12 cellular contexts compared by ENCODE assay signal in the genomic region with DNA sequence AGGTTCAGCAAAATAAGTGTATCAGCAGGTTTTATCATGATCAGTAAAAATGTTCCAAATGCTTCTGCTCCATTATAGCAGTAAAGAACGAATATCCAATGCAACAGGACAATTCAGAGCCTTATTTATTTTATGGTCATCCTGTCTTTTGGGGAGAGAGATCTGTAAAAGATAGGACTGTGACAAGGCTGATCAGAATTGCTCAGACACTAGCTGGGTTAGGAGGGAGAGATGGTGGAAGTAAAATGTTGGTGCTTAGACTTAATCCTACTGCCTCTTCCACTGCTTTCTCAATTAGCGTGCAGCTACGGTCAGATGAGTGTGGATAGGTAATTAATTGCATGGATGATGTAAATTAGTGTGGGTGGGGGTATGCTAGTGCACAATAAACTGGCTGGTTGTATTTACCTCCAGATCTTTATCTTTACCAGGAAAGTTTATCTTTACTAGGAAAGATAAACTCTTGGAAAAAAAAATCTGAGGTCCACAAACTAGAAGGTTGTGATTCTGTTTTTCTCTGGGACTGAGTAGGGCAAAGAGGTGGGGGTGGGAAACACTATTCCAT. TPM values are rescaled to one million over a fixed set of nuclear protein-coding genes. Genes with fewer than 3 reads are reported as not detected.
DNase-seq lines count a peak whose midpoint lies in the region; ATAC-seq and TF ChIP-seq lines count a peak whose summit lies in the region.
"Had no signal": no experiment of that assay in that cellular context is flagged by ENCODE, and none has a peak within 500 bp of the region (broad histone marks: within the 10 kb centered on the region; RNA-seq: fewer than 3 reads in every experiment).

No MANE protein-coding gene starts in this region.

- DNase-seq in SK-N-SH = no peak
- no peak for DNase-seq in IMR-90
- no peak for DNase-seq in ascending aorta (ENCODE audit: low spot score in 2 of 2)
- no peak for DNase-seq in middle frontal gyrus (ENCODE audit: extremely low spot score, low spot score)
- no peak for DNase-seq in NCI-H2171 (lab: John Stamatoyannopoulos, UW)
- DNase-seq: activated B cell treated with CpG ODN at 0.5 μM for 24 hours, immature natural killer cell, NCI-H1436, OCI-M1 had no signal

- 66% methylated on average over 3 of the region's 3 CpGs for WGBS in SK-N-SH (ENCODE audit: low lambda C conversion rate)
- WGBS in IMR-90 (ENCODE audit: extremely low coverage in 2 of 2, insufficient read length in 1 of 2), 2 experiments = no CpG with 5 or more reads among the region's 3 CpGs

- H2BK20ac ChIP-seq in IMR-90 (ENCODE audit: low read depth, low read length) = no peak overlapping the region

- H3K9ac ChIP-seq in SK-N-SH (peak overlapping the region; percentile 83; the same call in 1 of the 2 replicates), IMR-90 (ENCODE audit: low read depth, low read length) (peak overlapping the region; percentile 6; the same call in 1 of the 2 replicates), neural cell (ENCODE audit: low read length) (peak overlapping the region; percentile 93)

- no peaks in the 10 kb centered on the region for H3K9me2 ChIP-seq in SK-N-SH
- H3K9me2 ChIP-seq in neural cell (ENCODE audit: insufficient read depth, low read length) = no peaks in the 10 kb centered on the region

- no peak overlapping the region for H2BK15ac ChIP-seq in IMR-90 (ENCODE audit: low read depth, low read length)

- H4K8ac ChIP-seq in IMR-90 (ENCODE audit: low read depth in 2 of 2, low read length in 2 of 2) = no peak overlapping the region

- H3K27ac ChIP-seq in SK-N-SH (ENCODE audit: low read depth in 2 of 2, low read length in 1 of 2) = no peak overlapping the region
- no peak overlapping the region for H3K27ac ChIP-seq in IMR-90 (ENCODE audit: insufficient read depth, low read length)
- no peak overlapping the region for H3K27ac ChIP-seq in ascending aorta
- no peak overlapping the region for H3K27ac ChIP-seq in neural cell (ENCODE audit: low read length)

- H3F3A ChIP-seq in SK-N-SH (replicated peaks; ENCODE audit: insufficient read depth) (peaks cover 16% of the 10 kb centered on the region), neural cell (ENCODE audit: insufficient read depth, low read length, poor library complexity, severe bottlenecking) (no peaks in the 10 kb centered on the region)

- H3K79me1 ChIP-seq in IMR-90 (ENCODE audit: low read depth in 1 of 2, low read length in 2 of 2) = peaks cover 7 to 36% of the 10 kb centered on the region in 2 experiments

- H2AFZ ChIP-seq in SK-N-SH (ENCODE audit: low read depth) = no peak overlapping the region
- H2AFZ ChIP-seq in IMR-90 (replicated peaks; ENCODE audit: low read length, poor library complexity) = no peak overlapping the region
- no peak overlapping the region for H2AFZ ChIP-seq in neural cell (ENCODE audit: low read depth, low read length)

- BruUV-seq in IMR-90 (replicated peaks; lab: Mats Ljungman, UMichigan) = no TSS peak

- H2AK5ac ChIP-seq in IMR-90 (ENCODE audit: low read depth, low read length) = no peak overlapping the region; the same call in 1 of the 2 replicates

- POLR2A ChIA-PET in SK-N-SH (lab: Yijun Ruan, JAX) (no interaction called here), IMR-90 (lab: Charles Lee; ENCODE audit: unreplicated experiment) (interaction anchor here (0.6 kb wide), 2 partner anchors 10 to 95 kb away, joined by 3 read pairs; no protein-coding TSS in a partner anchor)

- TF ChIP-seq RAD21 in SK-N-SH (IDR thresholded peaks at IDR 0.05; ENCODE audit: low read length) (no peak), IMR-90 (IDR thresholded peaks at IDR 0.05; ENCODE audit: low read length) (no peak), neural cell (conservative IDR thresholded peaks at IDR 0.05) (no peak)

- peaks cover 8% of the 10 kb centered on the region; the same call in 1 of the 2 replicates for H3K9me1 ChIP-seq in IMR-90 (ENCODE audit: insufficient read depth, low read length)

- H3K14ac ChIP-seq in IMR-90 (replicated peaks; ENCODE audit: low read depth, low read length) = peak overlapping the region; percentile 34; the same call in 1 of the 2 replicates

- H3K27me3 ChIP-seq in SK-N-SH (ENCODE audit: insufficient read depth) (no peaks in the 10 kb centered on the region), IMR-90 (ENCODE audit: control insufficient read depth, insufficient read depth, low read length) (no peaks in the 10 kb centered on the region), ascending aorta (no peaks in the 10 kb centered on the region), neural cell (ENCODE audit: insufficient read depth, low read depth, low read length) (no peaks in the 10 kb centered on the region)

- H3K4me2 ChIP-seq in SK-N-SH (peak overlapping the region; percentile 82), IMR-90 (ENCODE audit: low read depth, low read length) (peak overlapping the region; percentile 84), neural cell (ENCODE audit: low read length) (peak overlapping the region; percentile 73)

- H4K20me1 ChIP-seq in SK-N-SH (ENCODE audit: insufficient read depth) (peaks cover 17% of the 10 kb centered on the region), IMR-90 (ENCODE audit: insufficient read depth, low read length) (peaks cover 3% of the 10 kb centered on the region; the same call in 1 of the 2 replicates), neural cell (ENCODE audit: insufficient read depth) (no peaks in the 10 kb centered on the region)

- no peak overlapping the region for H4K91ac ChIP-seq in IMR-90 (ENCODE audit: insufficient read depth, low read depth, low read length)

- in situ Hi-C loops in IMR-90 (cut with MboI; ENCODE audit: low sequenced_read_pairs) = no loop called here

- H3K4me3 ChIP-seq in SK-N-SH (ENCODE audit: low read depth in 2 of 2, low read length in 1 of 2) (peak overlapping the region; percentile 82 to 98; a peak in 2 of 4 replicates), IMR-90 (ENCODE audit: insufficient read depth, low read depth, low read length) (peak overlapping the region; percentile 20; the same call in 1 of the 2 replicates), ascending aorta (peak overlapping the region; percentile 77 to 81), neural cell (ENCODE audit: low read length) (peak overlapping the region; percentile 70)

- H3K79me2 ChIP-seq in SK-N-SH (ENCODE audit: insufficient read depth) (peaks cover 31% of the 10 kb centered on the region), neural cell (replicated peaks; ENCODE audit: insufficient read depth, low read length) (peaks cover 22% of the 10 kb centered on the region)

- H2AK9ac ChIP-seq in IMR-90 (replicated peaks; ENCODE audit: low read depth, low read length, poor library complexity) = no peak overlapping the region

- H3K23ac ChIP-seq in IMR-90 (ENCODE audit: low read depth, low read length) = peak overlapping the region; percentile 49

- peaks cover 0 to 12% of the 10 kb centered on the region in 2 experiments; a peak in 2 of 4 replicates for H3K4me1 ChIP-seq in SK-N-SH (ENCODE audit: control insufficient read depth in 1 of 2, insufficient read depth in 2 of 2, low read depth in 1 of 2, low read length in 1 of 2)
- peaks cover 7% of the 10 kb centered on the region; the same call in 1 of the 2 replicates for H3K4me1 ChIP-seq in IMR-90 (ENCODE audit: control insufficient read depth, insufficient read depth, low read length)
- peaks cover 5 to 8% of the 10 kb centered on the region in 2 donors for H3K4me1 ChIP-seq in ascending aorta

- dilution Hi-C loops in IMR-90 (cut with HindIII; ENCODE audit: low sequenced_read_pairs, unreplicated experiment) = no loop called here

- H4K5ac ChIP-seq in IMR-90 (ENCODE audit: low read depth, low read length) = no peak overlapping the region; the same call in 1 of the 2 replicates

- H3K18ac ChIP-seq in IMR-90 (ENCODE audit: low read depth, low read length) = no peak overlapping the region

- TF ChIP-seq CTCF in SK-N-SH (IDR thresholded peaks at IDR 0.05) = no peak
- no peak for TF ChIP-seq CTCF in IMR-90 (conservative IDR thresholded peaks at IDR 0.05; ENCODE audit: low read depth, low read length)
- no peak for TF ChIP-seq CTCF in ascending aorta (IDR thresholded peaks at IDR 0.05)
- no peak for TF ChIP-seq CTCF in neural cell (IDR thresholded peaks at IDR 0.05; ENCODE audit: poor library complexity, severe bottlenecking)

- H3K4ac ChIP-seq in IMR-90 (ENCODE audit: low read depth, low read length) = no peak overlapping the region; the same call in 1 of the 2 replicates

- intact Hi-C loops in IMR-90 (cut with micrococcal nuclease) (no loop called here), ascending aorta (cut with DNase I) (no loop called here)

- H2BK120ac ChIP-seq in IMR-90 (ENCODE audit: low read depth, low read length) = no peak overlapping the region

- TF ChIP-seq POLR2A in IMR-90 (IDR thresholded peaks at IDR 0.05; ENCODE audit: low read depth, low read length) = no peak

- TF ChIP-seq EP300 in SK-N-SH (IDR thresholded peaks at IDR 0.05; ENCODE audit: borderline replicate concordance in 1 of 2, low read depth in 1 of 2, low read length in 1 of 2) (no peak), neural cell (conservative IDR thresholded peaks at IDR 0.05; ENCODE audit: poor library complexity, severe bottlenecking) (no peak)

- no peaks in the 10 kb centered on the region for H3K9me3 ChIP-seq in SK-N-SH
- H3K9me3 ChIP-seq in IMR-90 (ENCODE audit: control insufficient read depth, insufficient read depth, low read length) = no peaks in the 10 kb centered on the region
- no peaks in the 10 kb centered on the region for H3K9me3 ChIP-seq in ascending aorta
- H3K9me3 ChIP-seq in neural cell (ENCODE audit: low read length) = no peaks in the 10 kb centered on the region

- peak overlapping the region; percentile 40 for H2BK5ac ChIP-seq in IMR-90 (ENCODE audit: low read depth, low read length, poor library complexity, severe bottlenecking)

- CTCF ChIA-PET in SK-N-SH (lab: Yijun Ruan, JAX) = interaction anchor here (1.2 to 3.8 kb wide), 5 partner anchors 19 to 265 kb away, joined by 3 to 33 read pairs (median 5); a partner anchor contains a TSS
- CTCF ChIA-PET in IMR-90 (lab: Yijun Ruan, JAX) = interaction anchor here (1.0 to 2.1 kb wide), 2 partner anchors 87 to 96 kb away, joined by 3 to 7 read pairs; no protein-coding TSS in a partner anchor

- no peak overlapping the region for H3K56ac ChIP-seq in IMR-90 (ENCODE audit: extremely low read depth, insufficient read depth, low read length)

- no peak for ATAC-seq in SK-N-SH treated with all-trans-retinoic acid at 6 μM for 48 hours
- ATAC-seq in IMR-90 (ENCODE audit: low read depth) = no peak
- no peak for ATAC-seq in HG02588 (IDR thresholded peaks at IDR 0.05; ENCODE audit: unreplicated experiment)

- H3K36me3 ChIP-seq in SK-N-SH (replicated peaks in 1 of 2; ENCODE audit: control insufficient read depth in 1 of 2, insufficient read depth in 2 of 2, low read length in 1 of 2) (peaks cover 4 to 13% of the 10 kb centered on the region in 2 experiments), IMR-90 (ENCODE audit: control insufficient read depth, insufficient read depth, low read length) (no peaks in the 10 kb centered on the region), ascending aorta (no peaks in the 10 kb centered on the region), neural cell (ENCODE audit: insufficient read depth, low read length) (peaks cover 5% of the 10 kb centered on the region)

RNA-seq across cellular contexts. Expression of a gene that starts 2.2 kb away (rescaled TPM):
- polyA plus RNA-seq in SK-N-SH (2012; rRNA removed) (170 and 228 TPM in 2 replicates), IMR-90 (2012; rRNA removed) (162 and 191 TPM in 2 replicates), neural cell (476 and 530 TPM in 2 replicates)
- 219 and 294 TPM in 2 replicates for polyA plus RNA-seq in SK-N-SH (2012; cell fraction: cytosol; rRNA removed)
- polyA plus RNA-seq in SK-N-SH (2012; cell fraction: nucleus; rRNA removed) = 90.3 and 100 TPM in 2 replicates
- total RNA-seq in IMR-90 (2012; rRNA removed) (147 and 308 TPM in 2 replicates), ascending aorta (247 TPM)
- 116 and 250 TPM in 2 replicates for polyA plus RNA-seq in IMR-90 (2012; cell fraction: cytosol; rRNA removed)
- polyA plus RNA-seq in IMR-90 (2012; cell fraction: nucleus; rRNA removed; ENCODE audit: low replicate concordance) = 31.4 and 62.4 TPM in 2 replicates
- polyA minus RNA-seq in neural cell = 299 and 302 TPM in 2 replicates

Comparison
In these comparisons a context has a peak if more than half of its experiments do, and no peak if none do; other contexts are left out.
1. H3K4me3 ChIP-seq: peak in every context shown above with its lines; median percentile 90 in SK-N-SH; 79 in ascending aorta; 70 in neural cell; 20 in IMR-90.
2. H3K9ac ChIP-seq: peak in every context shown above with its lines; median percentile 93 in neural cell; 83 in SK-N-SH; 6 in IMR-90.